16 cellular contexts compared by ENCODE assay signal in genomic region chr14:20418501-20418909, GRCh38. TPM values are rescaled to one million over a fixed set of nuclear protein-coding genes. Genes with fewer than 3 reads are reported as not detected.
"Had no signal": no experiment of that assay in that cellular context is flagged by ENCODE, and none has a peak within 500 bp of the region (broad histone marks: within the 10 kb centered on the region; RNA-seq: fewer than 3 reads in every experiment).

No MANE protein-coding gene starts in this region.

- ATAC-seq: gastrocnemius medialis; natural killer cell treated with Interleukin-12 subunit alpha and Interleukin-12 subunit beta and Interleukin-15 and Interleukin-18, amount 100 ng/mL, for 72 hours; right cardiac atrium had no signal

- H3K36me3 ChIP-seq: breast epithelium, gastrocnemius medialis, heart right ventricle, prostate gland, suprapubic skin, upper lobe of left lung had no signal

- H3K9me3 ChIP-seq: breast epithelium, gastrocnemius medialis, heart right ventricle, prostate gland, suprapubic skin, upper lobe of left lung had no signal

- H3K4me1 ChIP-seq: prostate gland had no signal

- H3K4me3 ChIP-seq: breast epithelium, gastrocnemius medialis, heart right ventricle, prostate gland, smooth muscle cell, suprapubic skin, upper lobe of left lung had no signal

- DNase-seq: activated CD4-positive, CD25-positive, alpha-beta regulatory T cell; activated naive CD8-positive, alpha-beta T cell treated with anti-CD3 and anti-CD28 coated beads, Interleukin-2, amount 10 ng/mL, durations not matched to agents 7 days and 5 days; aorta; gastrocnemius medialis; heart right ventricle; nucleus accumbens; right cardiac atrium; stimulated activated CD4-positive, alpha-beta T cell treated with anti-CD3 and anti-CD28 coated beads, Interleukin-4, amount 100 ng/mL, for 4 hours; stimulated activated CD8-positive, alpha-beta memory T cell treated with anti-CD3 and anti-CD28 coated beads, Interleukin-4, amount 100 ng/mL, for 48 hours; stimulated activated naive CD4-positive, alpha-beta T cell treated with Interleukin-2 at 50 U/mL for 16 hours; upper lobe of left lung had no signal

- H3K27me3 ChIP-seq: breast epithelium, gastrocnemius medialis, heart right ventricle, suprapubic skin, upper lobe of left lung had no signal

- H3K27ac ChIP-seq: breast epithelium, prostate gland, suprapubic skin, upper lobe of left lung had no signal

RNA-seq across cellular contexts. Expression of gene KLHL33, which starts 17.5 kb away (rescaled TPM):
- total RNA-seq: smooth muscle cell had no signal
